In the genomic region with DNA sequence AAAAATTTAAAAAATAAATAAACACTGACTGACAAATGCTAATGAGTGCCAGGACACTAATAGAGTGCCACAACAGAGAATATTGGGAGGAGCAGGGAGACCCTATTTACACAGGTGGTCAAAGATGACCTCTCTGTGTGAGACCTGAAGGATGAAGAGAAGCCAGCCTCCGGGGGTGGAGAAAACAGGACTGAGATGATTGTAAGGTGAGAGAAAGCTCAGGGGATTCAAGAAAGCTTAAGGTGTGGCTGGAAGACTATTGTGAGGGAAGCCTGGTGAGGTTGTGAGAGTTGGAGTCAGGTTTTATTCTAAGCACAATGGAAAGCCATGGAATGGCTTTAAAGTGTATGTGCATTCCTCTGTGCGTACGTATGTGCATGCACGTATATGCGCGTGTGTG, we compare ENCODE assay signal across 18 cellular contexts. TPM values are rescaled to one million over a fixed set of nuclear protein-coding genes. Genes with fewer than 3 reads are reported as not detected.
DNase-seq lines count a peak whose midpoint lies in the region; ATAC-seq and TF ChIP-seq lines count a peak whose summit lies in the region.
"Had no signal": no experiment of that assay in that cellular context is flagged by ENCODE, and none has a peak within 500 bp of the region (broad histone marks: within the 10 kb centered on the region; RNA-seq: fewer than 3 reads in every experiment).

No MANE protein-coding gene starts in this region.

- no peaks in the 10 kb centered on the region for H3K36me3 Mint-ChIP-seq in nephron progenitor cell (ENCODE audit: low read depth)
- H3K36me3 Mint-ChIP-seq in stimulated activated memory B cell treated with anti-CD40 and anti-IgM and Interleukin-4, amounts not matched to agents 10 μg/mL and 1 μg/mL and 100 μg/mL, for 72 hours, result no peaks in the 10 kb centered on the region
- peaks cover 0 to 5% of the 10 kb centered on the region in 2 donors for H3K36me3 Mint-ChIP-seq in activated naive CD4-positive, alpha-beta T cell treated with anti-CD3 and anti-CD28 coated beads, Interleukin-2, amount 50 U/mL, for 72 hours

- no peak overlapping the region for H3K4me3 ChIP-seq in BLaER1
- H3K4me3 ChIP-seq: K562 had no signal

- H3K27ac ChIP-seq in BLaER1, result no peak overlapping the region
- H3K27ac ChIP-seq in RWPE1, result peak overlapping the region; percentile 95; the same call in 1 of the 2 replicates

- POLR2A ChIA-PET in RWPE1 (lab: Yijun Ruan, JAX; ENCODE audit: low non-redundant PET), result no interaction called here

- H3K27me3 ChIP-seq in BLaER1, result no peaks in the 10 kb centered on the region

- no peak for ATAC-seq in stimulated activated memory B cell treated with anti-CD40 and anti-IgM and Interleukin-4, amounts not matched to agents 10 μg/mL and 1 μg/mL and 100 μg/mL, for 72 hours
- no peak for ATAC-seq in activated naive CD4-positive, alpha-beta T cell treated with anti-CD3 and anti-CD28 coated beads, Interleukin-2, amount 50 U/mL, for 72 hours
- no peak for ATAC-seq in GM18868 (IDR thresholded peaks at IDR 0.05; ENCODE audit: unreplicated experiment)
- ATAC-seq in GM19324 (IDR thresholded peaks at IDR 0.05; ENCODE audit: low FRiP score, unreplicated experiment), result no peak
- ATAC-seq: K562, PC-3 had no signal

- no peaks in the 10 kb centered on the region for H3K36me3 ChIP-seq in BLaER1

- H3K9me3 ChIP-seq in BLaER1, result no peaks in the 10 kb centered on the region

- DNase-seq in RWPE1 (ENCODE audit: low spot score) (no peak), iPS-NIHi11 (ENCODE audit: low spot score) (peak; percentile 17), nephron progenitor cell (no peak)
- DNase-seq in activated naive CD4-positive, alpha-beta T cell treated with anti-CD3 and anti-CD28 coated beads, Interleukin-2, amount 50 U/mL, for 72 hours (ENCODE audit: low spot score in 2 of 2), result no peak
- DNase-seq: CD4-positive, alpha-beta T cell; GM23248; NCI-H1417 treated with DMSO at 0.1 percent for 48 hours; NCI-H2029 treated with DMSO at 0.1 percent for 48 hours; NCI-H2171 treated with DMSO at 0.1 percent for 48 hours; NCI-H446 treated with DMSO at 0.1 percent for 48 hours; NCI-H774; PC-3 had no signal

- peak overlapping the region; percentile 61; the same call in 1 of the 2 replicates for H3K4me2 ChIP-seq in BLaER1

- no peaks in the 10 kb centered on the region for H3K27me3 Mint-ChIP-seq in nephron progenitor cell (ENCODE audit: low read depth, poor library complexity)
- H3K27me3 Mint-ChIP-seq in stimulated activated memory B cell treated with anti-CD40 and anti-IgM and Interleukin-4, amounts not matched to agents 10 μg/mL and 1 μg/mL and 100 μg/mL, for 72 hours, result peaks cover 33% of the 10 kb centered on the region

- no peak overlapping the region for H3K4me3 Mint-ChIP-seq in nephron progenitor cell
- H3K4me3 Mint-ChIP-seq in stimulated activated memory B cell treated with anti-CD40 and anti-IgM and Interleukin-4, amounts not matched to agents 10 μg/mL and 1 μg/mL and 100 μg/mL, for 72 hours, result no peak overlapping the region
- H3K4me3 Mint-ChIP-seq: B cell; CD4-positive, alpha-beta T cell had no signal

- no peaks in the 10 kb centered on the region for H4K20me1 ChIP-seq in BLaER1

- peaks cover 51% of the 10 kb centered on the region for H3K4me1 Mint-ChIP-seq in nephron progenitor cell
- peaks cover 10% of the 10 kb centered on the region for H3K4me1 Mint-ChIP-seq in stimulated activated memory B cell treated with anti-CD40 and anti-IgM and Interleukin-4, amounts not matched to agents 10 μg/mL and 1 μg/mL and 100 μg/mL, for 72 hours
- H3K4me1 Mint-ChIP-seq: B cell had no signal

- no peak overlapping the region for H3K9ac ChIP-seq in BLaER1

- H3K27ac Mint-ChIP-seq in nephron progenitor cell, result peak overlapping the region; percentile 7
- no peak overlapping the region for H3K27ac Mint-ChIP-seq in stimulated activated memory B cell treated with anti-CD40 and anti-IgM and Interleukin-4, amounts not matched to agents 10 μg/mL and 1 μg/mL and 100 μg/mL, for 72 hours
- H3K27ac Mint-ChIP-seq in activated naive CD4-positive, alpha-beta T cell treated with anti-CD3 and anti-CD28 coated beads, Interleukin-2, amount 50 U/mL, for 72 hours, result no peak overlapping the region
- H3K27ac Mint-ChIP-seq: B cell; CD4-positive, alpha-beta T cell had no signal

- peaks cover 20% of the 10 kb centered on the region for H3K4me1 ChIP-seq in BLaER1

- CTCF ChIA-PET in RWPE1 (lab: Yijun Ruan, JAX), result interaction anchor here (0.6 kb wide), 1 partner anchor 862 kb away, joined by 4 read pairs; no protein-coding TSS in a partner anchor

- TF ChIP-seq CTCF in RWPE1 (conservative IDR thresholded peaks at IDR 0.05; ENCODE audit: low read depth) (no peak), nephron progenitor cell (IDR thresholded peaks at IDR 0.05) (no peak)

- H3K9me3 Mint-ChIP-seq in nephron progenitor cell, result peaks cover 14% of the 10 kb centered on the region
- peaks cover 12% of the 10 kb centered on the region for H3K9me3 Mint-ChIP-seq in stimulated activated memory B cell treated with anti-CD40 and anti-IgM and Interleukin-4, amounts not matched to agents 10 μg/mL and 1 μg/mL and 100 μg/mL, for 72 hours
- H3K9me3 Mint-ChIP-seq in activated naive CD4-positive, alpha-beta T cell treated with anti-CD3 and anti-CD28 coated beads, Interleukin-2, amount 50 U/mL, for 72 hours, result peaks cover 0 to 5% of the 10 kb centered on the region in 2 donors

RNA-seq across cellular contexts. Expression of a gene that starts 10.4 kb away (rescaled TPM):
- total RNA-seq in activated naive CD4-positive, alpha-beta T cell treated with anti-CD3 and anti-CD28 coated beads, Interleukin-2, amount 50 U/mL, for 72 hours, result not detected
- total RNA-seq: B cell; CD4-positive, alpha-beta T cell; K562; PC-3 had no signal
